ENCODE assay signal across 2 cellular contexts in genomic region chr22:30396871-30397655, GRCh38.
TF ChIP-seq lines count a peak whose summit lies in the region.

TSS of gene SEC14L2 (plus strand) at chr22:30397018. CDS start at chr22:30397117, 99 bp downstream.

TF ChIP-seq in HCT116, 20 proteins besides CTCF, POLR2A, EP300 and RAD21 (continued from another document):
- TF ChIP-seq, protein P1, sequence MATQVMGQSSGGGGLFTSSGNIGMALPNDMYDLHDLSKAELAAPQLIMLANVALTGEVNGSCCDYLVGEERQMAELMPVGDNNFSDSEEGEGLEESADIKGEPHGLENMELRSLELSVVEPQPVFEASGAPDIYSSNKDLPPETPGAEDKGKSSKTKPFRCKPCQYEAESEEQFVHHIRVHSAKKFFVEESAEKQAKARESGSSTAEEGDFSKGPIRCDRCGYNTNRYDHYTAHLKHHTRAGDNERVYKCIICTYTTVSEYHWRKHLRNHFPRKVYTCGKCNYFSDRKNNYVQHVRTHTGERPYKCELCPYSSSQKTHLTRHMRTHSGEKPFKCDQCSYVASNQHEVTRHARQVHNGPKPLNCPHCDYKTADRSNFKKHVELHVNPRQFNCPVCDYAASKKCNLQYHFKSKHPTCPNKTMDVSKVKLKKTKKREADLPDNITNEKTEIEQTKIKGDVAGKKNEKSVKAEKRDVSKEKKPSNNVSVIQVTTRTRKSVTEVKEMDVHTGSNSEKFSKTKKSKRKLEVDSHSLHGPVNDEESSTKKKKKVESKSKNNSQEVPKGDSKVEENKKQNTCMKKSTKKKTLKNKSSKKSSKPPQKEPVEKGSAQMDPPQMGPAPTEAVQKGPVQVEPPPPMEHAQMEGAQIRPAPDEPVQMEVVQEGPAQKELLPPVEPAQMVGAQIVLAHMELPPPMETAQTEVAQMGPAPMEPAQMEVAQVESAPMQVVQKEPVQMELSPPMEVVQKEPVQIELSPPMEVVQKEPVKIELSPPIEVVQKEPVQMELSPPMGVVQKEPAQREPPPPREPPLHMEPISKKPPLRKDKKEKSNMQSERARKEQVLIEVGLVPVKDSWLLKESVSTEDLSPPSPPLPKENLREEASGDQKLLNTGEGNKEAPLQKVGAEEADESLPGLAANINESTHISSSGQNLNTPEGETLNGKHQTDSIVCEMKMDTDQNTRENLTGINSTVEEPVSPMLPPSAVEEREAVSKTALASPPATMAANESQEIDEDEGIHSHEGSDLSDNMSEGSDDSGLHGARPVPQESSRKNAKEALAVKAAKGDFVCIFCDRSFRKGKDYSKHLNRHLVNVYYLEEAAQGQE (IDR thresholded peaks at IDR 0.05; ENCODE audit: low read depth), result no peak
- TF ChIP-seq SRF (IDR thresholded peaks at IDR 0.05; ENCODE audit: low read depth) (no peak), ZFX (IDR thresholded peaks at IDR 0.05) (peak; percentile 66; the same call in 1 of the 2 replicates), CEBPB (IDR thresholded peaks at IDR 0.05; ENCODE audit: low read depth) (no peak), EGR1 (IDR thresholded peaks at IDR 0.05; ENCODE audit: low read depth) (no peak), ZNF274 (IDR thresholded peaks at IDR 0.05; ENCODE audit: low read depth, low read length) (no peak), JUND (IDR thresholded peaks at IDR 0.05) (no peak), ELF1 (IDR thresholded peaks at IDR 0.05; ENCODE audit: borderline replicate concordance, low read depth) (no peak), MAX (IDR thresholded peaks at IDR 0.05) (peak; percentile 48; the same call in 1 of the 2 replicates), POLR2AphosphoS5 (IDR thresholded peaks at IDR 0.05; ENCODE audit: low read depth, low read length) (peak; percentile 84)
- TF ChIP-seq, protein P2, sequence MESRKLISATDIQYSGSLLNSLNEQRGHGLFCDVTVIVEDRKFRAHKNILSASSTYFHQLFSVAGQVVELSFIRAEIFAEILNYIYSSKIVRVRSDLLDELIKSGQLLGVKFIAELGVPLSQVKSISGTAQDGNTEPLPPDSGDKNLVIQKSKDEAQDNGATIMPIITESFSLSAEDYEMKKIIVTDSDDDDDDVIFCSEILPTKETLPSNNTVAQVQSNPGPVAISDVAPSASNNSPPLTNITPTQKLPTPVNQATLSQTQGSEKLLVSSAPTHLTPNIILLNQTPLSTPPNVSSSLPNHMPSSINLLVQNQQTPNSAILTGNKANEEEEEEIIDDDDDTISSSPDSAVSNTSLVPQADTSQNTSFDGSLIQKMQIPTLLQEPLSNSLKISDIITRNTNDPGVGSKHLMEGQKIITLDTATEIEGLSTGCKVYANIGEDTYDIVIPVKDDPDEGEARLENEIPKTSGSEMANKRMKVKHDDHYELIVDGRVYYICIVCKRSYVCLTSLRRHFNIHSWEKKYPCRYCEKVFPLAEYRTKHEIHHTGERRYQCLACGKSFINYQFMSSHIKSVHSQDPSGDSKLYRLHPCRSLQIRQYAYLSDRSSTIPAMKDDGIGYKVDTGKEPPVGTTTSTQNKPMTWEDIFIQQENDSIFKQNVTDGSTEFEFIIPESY (IDR thresholded peaks at IDR 0.05; ENCODE audit: extremely low read depth, insufficient replicate concordance, low read length), result no peak
- TF ChIP-seq, protein P3, sequence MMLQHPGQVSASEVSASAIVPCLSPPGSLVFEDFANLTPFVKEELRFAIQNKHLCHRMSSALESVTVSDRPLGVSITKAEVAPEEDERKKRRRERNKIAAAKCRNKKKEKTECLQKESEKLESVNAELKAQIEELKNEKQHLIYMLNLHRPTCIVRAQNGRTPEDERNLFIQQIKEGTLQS (IDR thresholded peaks at IDR 0.05), result no peak

TF ChIP-seq in SK-N-SH treated with all-trans-retinoic acid at 6 μM for 48 hours, 23 proteins besides CTCF, POLR2A, EP300 and RAD21 (continued from another document):
- TF ChIP-seq PATZ1 (CRISPR knock-in tag; IDR thresholded peaks at IDR 0.05; ENCODE audit: borderline replicate concordance) (no peak), CSDC2 (CRISPR knock-in tag; IDR thresholded peaks at IDR 0.05) (no peak), ZFP3 (CRISPR knock-in tag; IDR thresholded peaks at IDR 0.05) (no peak), RARB (CRISPR knock-in tag; IDR thresholded peaks at IDR 0.05) (no peak), PPARA (CRISPR knock-in tag; IDR thresholded peaks at IDR 0.05; ENCODE audit: borderline replicate concordance) (no peak), BACH2 (CRISPR knock-in tag; IDR thresholded peaks at IDR 0.05; ENCODE audit: borderline replicate concordance) (no peak), SNAI2 (CRISPR knock-in tag; IDR thresholded peaks at IDR 0.05) (no peak), ZNF8 (CRISPR knock-in tag; IDR thresholded peaks at IDR 0.05) (no peak), OSR1 (CRISPR knock-in tag; IDR thresholded peaks at IDR 0.05) (no peak), POU6F1 (CRISPR knock-in tag; IDR thresholded peaks at IDR 0.05; ENCODE audit: borderline replicate concordance, low read depth) (no peak), ZFP30 (CRISPR knock-in tag; IDR thresholded peaks at IDR 0.05) (no peak)
